16 cellular contexts compared by ENCODE assay signal in the genomic region with DNA sequence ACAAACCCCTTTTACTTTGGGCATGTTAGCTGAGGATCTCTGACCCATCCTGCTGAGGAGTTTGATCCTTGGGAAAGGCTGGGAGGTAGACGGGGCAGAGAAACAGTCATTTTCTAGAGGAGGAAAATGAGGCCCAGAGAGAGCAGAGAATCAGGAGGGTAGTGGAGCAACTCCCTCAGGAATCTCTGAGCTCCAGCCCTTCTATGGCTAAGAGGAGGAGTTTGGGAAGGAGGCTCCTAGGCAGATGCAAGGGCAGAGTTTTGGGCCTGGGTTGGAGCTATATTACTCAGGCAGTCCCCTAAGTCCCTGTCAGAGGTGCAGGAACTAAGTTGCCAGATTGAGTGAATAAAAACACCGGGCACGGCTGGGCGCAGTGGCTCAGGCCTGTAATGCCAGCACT. TPM values are rescaled to one million over a fixed set of nuclear protein-coding genes. Genes with fewer than 3 reads are reported as not detected.
"Had no signal": no experiment of that assay in that cellular context is flagged by ENCODE, and none has a peak within 500 bp of the region (broad histone marks: within the 10 kb centered on the region; RNA-seq: fewer than 3 reads in every experiment).

No MANE protein-coding gene starts in this region.

- H3K4me3 Mint-ChIP-seq: activated CD4-positive, alpha-beta memory T cell treated with anti-CD3 and anti-CD28 coated beads for 36 hours; activated CD8-positive, alpha-beta memory T cell treated with anti-CD3 and anti-CD28 coated beads, Interleukin-2, amount 10 ng/mL, durations not matched to agents 7 days and 5 days; activated naive CD4-positive, alpha-beta T cell treated with anti-CD3 and anti-CD28 coated beads, Interleukin-2, amount 10 ng/mL, durations not matched to agents 7 days and 5 days; activated T-cell treated with anti-CD3 and anti-CD28 coated beads, Interleukin-2, amount 50 U/mL, for 24 hours; T-helper 2 cell treated with Interferon-gamma antibody and Interleukin-4, amounts not matched to agents 5 μg/mL and 100 μg/mL, for 36 hours had no signal

- H3K36me3 Mint-ChIP-seq: activated CD4-positive, alpha-beta memory T cell treated with anti-CD3 and anti-CD28 coated beads for 36 hours; activated CD8-positive, alpha-beta memory T cell treated with anti-CD3 and anti-CD28 coated beads, Interleukin-2, amount 10 ng/mL, durations not matched to agents 7 days and 5 days; activated naive CD4-positive, alpha-beta T cell treated with anti-CD3 and anti-CD28 coated beads, Interleukin-2, amount 10 ng/mL, durations not matched to agents 7 days and 5 days had no signal

- H3K36me3 ChIP-seq: gastrocnemius medialis, pancreas, transverse colon had no signal

- H3K4me3 ChIP-seq: gastrocnemius medialis, pancreas, transverse colon had no signal

- H3K9me3 Mint-ChIP-seq: activated CD4-positive, alpha-beta memory T cell treated with anti-CD3 and anti-CD28 coated beads for 36 hours; activated naive CD4-positive, alpha-beta T cell treated with anti-CD3 and anti-CD28 coated beads, Interleukin-2, amount 10 ng/mL, durations not matched to agents 7 days and 5 days; activated T-cell treated with anti-CD3 and anti-CD28 coated beads, Interleukin-2, amount 50 U/mL, for 24 hours; T-helper 2 cell treated with Interferon-gamma antibody and Interleukin-4, amounts not matched to agents 5 μg/mL and 100 μg/mL, for 36 hours had no signal

- H3K27ac ChIP-seq: epithelial cell of prostate, gastrocnemius medialis, pancreas, transverse colon had no signal

- H3K27ac Mint-ChIP-seq: activated CD4-positive, alpha-beta memory T cell treated with anti-CD3 and anti-CD28 coated beads for 36 hours; activated CD8-positive, alpha-beta memory T cell treated with anti-CD3 and anti-CD28 coated beads, Interleukin-2, amount 10 ng/mL, durations not matched to agents 7 days and 5 days; activated naive CD4-positive, alpha-beta T cell treated with anti-CD3 and anti-CD28 coated beads, Interleukin-2, amount 10 ng/mL, durations not matched to agents 7 days and 5 days; activated T-cell treated with anti-CD3 and anti-CD28 coated beads, Interleukin-2, amount 50 U/mL, for 24 hours; T-helper 2 cell treated with Interferon-gamma antibody and Interleukin-4, amounts not matched to agents 5 μg/mL and 100 μg/mL, for 36 hours had no signal

- ATAC-seq: activated CD8-positive, alpha-beta memory T cell treated with anti-CD3 and anti-CD28 coated beads, Interleukin-2, amount 10 ng/mL, durations not matched to agents 7 days and 5 days; gastrocnemius medialis had no signal

- DNase-seq: activated CD4-positive, alpha-beta memory T cell treated with anti-CD3 and anti-CD28 coated beads for 36 hours; activated CD4-positive, CD25-positive, alpha-beta regulatory T cell treated with anti-CD3 and anti-CD28 coated beads, Interleukin-2, amount 50 U/mL, for 72 hours; activated CD8-positive, alpha-beta memory T cell treated with anti-CD3 and anti-CD28 coated beads, Interleukin-2, amount 10 ng/mL, durations not matched to agents 7 days and 5 days; activated naive CD4-positive, alpha-beta T cell treated with anti-CD3 and anti-CD28 coated beads, Interleukin-2, amount 10 ng/mL, durations not matched to agents 7 days and 5 days; activated T-cell treated with anti-CD3 and anti-CD28 coated beads, Interleukin-2, amount 50 U/mL, for 24 hours; gastrocnemius medialis; mammary epithelial cell; pancreas; stimulated activated CD4-positive, alpha-beta T cell treated with anti-CD3 and anti-CD28 coated beads, Interleukin-2, amount 100 ng/mL, for 48 hours; stimulated activated naive CD4-positive, alpha-beta T cell; transverse colon had no signal

- H3K27me3 ChIP-seq: gastrocnemius medialis, pancreas, transverse colon had no signal

- H3K4me1 ChIP-seq: pancreas had no signal

- H3K9me3 ChIP-seq: gastrocnemius medialis, pancreas, transverse colon had no signal

RNA-seq across cellular contexts. Expression of gene ATP5MGL, which starts 14.3 kb away (rescaled TPM):
- total RNA-seq: gastrocnemius medialis, skeletal muscle tissue had no signal
- polyA plus RNA-seq: adipose tissue, mammary epithelial cell, neural cell had no signal
